Comparison of ENCODE assay signal across 8 cellular contexts in the genomic region with DNA sequence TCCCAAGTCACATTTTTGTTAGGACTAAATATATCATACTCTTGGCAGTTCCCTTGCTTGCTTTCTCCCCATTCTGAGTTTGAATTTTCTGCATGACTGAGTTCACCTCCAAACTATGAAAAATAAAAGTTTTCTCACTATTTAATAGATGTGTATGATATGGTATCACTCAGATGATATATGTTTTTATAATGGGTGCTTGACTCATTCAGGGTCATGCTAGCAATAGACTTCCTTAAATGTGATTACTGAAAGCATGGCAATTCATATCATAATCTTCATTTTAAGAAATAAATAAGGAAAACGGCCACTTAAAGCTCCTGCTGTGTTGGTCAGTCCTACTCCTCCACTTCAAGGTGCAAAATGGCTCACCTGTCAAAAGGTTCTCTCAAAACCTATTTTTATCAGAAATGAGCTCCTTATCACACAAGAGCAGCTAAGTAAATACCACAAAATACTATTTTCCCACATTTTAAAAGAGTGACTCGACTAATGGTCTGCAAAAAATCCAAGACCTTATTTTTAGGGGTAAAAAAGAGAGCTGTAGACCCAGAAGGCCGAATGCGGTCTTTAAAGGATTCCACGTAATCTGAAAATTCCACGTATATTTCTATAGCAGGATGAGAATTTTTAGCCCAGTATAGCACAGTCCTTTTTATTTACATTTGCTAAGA. TPM values are rescaled to one million over a fixed set of nuclear protein-coding genes. Genes with fewer than 3 reads are reported as not detected.
DNase-seq lines count a peak whose midpoint lies in the region; ATAC-seq and TF ChIP-seq lines count a peak whose summit lies in the region.

No MANE protein-coding gene starts in this region.

- peak overlapping the region; percentile 69 for H2AFZ ChIP-seq in neuron (ENCODE audit: low read depth, low read length)

- H3K4me1 ChIP-seq in Caco-2 (peaks cover 14% of the 10 kb centered on the region), neuron (ENCODE audit: insufficient read depth, low read length) (peaks cover 21% of the 10 kb centered on the region)

- H3K9me3 ChIP-seq in Caco-2 (no peaks in the 10 kb centered on the region), neuron (ENCODE audit: low read length) (no peaks in the 10 kb centered on the region)

- H3K36me3 Mint-ChIP-seq in Caco-2 (ENCODE audit: insufficient read depth, unreplicated experiment), result peaks cover 15% of the 10 kb centered on the region

- POLR2A ChIA-PET in Caco-2 (lab: Charles Lee), result interaction anchor here (0.5 to 2.2 kb wide), 7 partner anchors 9 to 89 kb away, joined by 3 to 25 read pairs (median 5); a partner anchor contains a TSS

- ATAC-seq in GM19324 (IDR thresholded peaks at IDR 0.05; ENCODE audit: low FRiP score, unreplicated experiment), result no peak

- H3K9me3 Mint-ChIP-seq in Caco-2 (ENCODE audit: unreplicated experiment), result no peaks in the 10 kb centered on the region

- no peak for TF ChIP-seq POLR2A in NB4 (IDR thresholded peaks at IDR 0.05; ENCODE audit: extremely low read depth, insufficient read length)

- CTCF ChIA-PET in Caco-2 (lab: Charles Lee), result interaction anchor here (0.6 to 2.5 kb wide), 12 partner anchors 8 to 89 kb away, joined by 4 to 43 read pairs (median 8); a partner anchor contains a TSS

- BruUV-seq in Caco-2 (replicated peaks; lab: Mats Ljungman, UMichigan), result no TSS peak

- H3K4me3 Mint-ChIP-seq in Caco-2 (ENCODE audit: unreplicated experiment), result peak overlapping the region; percentile 100

- no peak for TF ChIP-seq CTCF in Caco-2 (IDR thresholded peaks at IDR 0.05; ENCODE audit: insufficient read depth in 1 of 2, low read depth in 1 of 2, low read length in 1 of 2, severe bottlenecking in 1 of 2, unreplicated experiment in 1 of 2)
- no peak for TF ChIP-seq CTCF in NB4 (IDR thresholded peaks at IDR 0.05; ENCODE audit: low read depth, low read length)
- TF ChIP-seq CTCF in coronary artery (IDR thresholded peaks at IDR 0.05), result no peak

- H3K4me1 Mint-ChIP-seq in Caco-2 (ENCODE audit: low read depth, unreplicated experiment), result peaks cover 9% of the 10 kb centered on the region

- H3K4me3 ChIP-seq in Caco-2 (ENCODE audit: low read depth, low read length) (peak overlapping the region; percentile 63), NB4 (ENCODE audit: low read depth, low read length) (peak overlapping the region; percentile 61), coronary artery (peak overlapping the region; percentile 82), neuron (ENCODE audit: low read length) (peak overlapping the region; percentile 79)

- H3K27ac ChIP-seq in coronary artery, result peak overlapping the region; percentile 64 to 94

- no peaks in the 10 kb centered on the region for H3K27me3 Mint-ChIP-seq in Caco-2 (ENCODE audit: insufficient read depth, unreplicated experiment)

- peak overlapping the region; percentile 99 for H3K27ac Mint-ChIP-seq in Caco-2 (ENCODE audit: unreplicated experiment)

- no peaks in the 10 kb centered on the region for H3K27me3 ChIP-seq in Caco-2 (replicated peaks; ENCODE audit: control insufficient read depth, insufficient read depth, low read length)
- H3K27me3 ChIP-seq in neuron (ENCODE audit: insufficient read depth, low read length), result no peaks in the 10 kb centered on the region

- DNase-seq in Caco-2, result no peak
- peak; percentile 22 for DNase-seq in NB4 (ENCODE audit: low read depth)
- DNase-seq in coronary artery (ENCODE audit: low spot score), result no peak
- DNase-seq in RPMI8226, result no peak
- DNase-seq in activated CD8-positive, alpha-beta memory T cell treated with anti-CD3 and anti-CD28 coated beads, Interleukin-2, amount 50 U/mL, for 48 hours, result no peak
- DNase-seq in NOMO-1 treated with dmso at 0.1 percent for 144 hours (lab: John Stamatoyannopoulos, UW; ENCODE audit: unreplicated experiment), result no peak

- intact Hi-C loops in Caco-2 (cut with micrococcal nuclease; ENCODE audit: unreplicated experiment), result loop anchor here (2.0 kb wide), 1 partner anchor 29 kb away; a partner anchor contains a TSS

- H3K36me3 ChIP-seq in Caco-2 (ENCODE audit: control insufficient read depth, insufficient read depth, low read length), result no peaks in the 10 kb centered on the region
- H3K36me3 ChIP-seq in neuron (ENCODE audit: insufficient read depth, low read length), result no peaks in the 10 kb centered on the region

RNA-seq across cellular contexts. Expression of a gene that starts 3.9 kb away (rescaled TPM):
- total RNA-seq in Caco-2 (2022), result 7.2 and 7.8 TPM in 2 replicates

RNA-seq across cellular contexts. Expression of a gene that starts 23.6 kb away (rescaled TPM):
- total RNA-seq in Caco-2 (2022), result 184 and 211 TPM in 2 replicates

RNA-seq across cellular contexts. Expression of a gene that starts 28.7 kb away (rescaled TPM):
- 172 and 189 TPM in 2 replicates for total RNA-seq in Caco-2 (2022)

RNA-seq across cellular contexts. Expression of a gene that starts 36.0 kb away (rescaled TPM):
- total RNA-seq in Caco-2 (2022), result not detected in 2 replicates

RNA-seq across cellular contexts. Expression of a gene that starts 49.1 kb away (rescaled TPM):
- total RNA-seq in Caco-2 (2022), result 67.7 and 70.7 TPM in 2 replicates
